1 cellular context compared by ENCODE assay signal in the genomic region with DNA sequence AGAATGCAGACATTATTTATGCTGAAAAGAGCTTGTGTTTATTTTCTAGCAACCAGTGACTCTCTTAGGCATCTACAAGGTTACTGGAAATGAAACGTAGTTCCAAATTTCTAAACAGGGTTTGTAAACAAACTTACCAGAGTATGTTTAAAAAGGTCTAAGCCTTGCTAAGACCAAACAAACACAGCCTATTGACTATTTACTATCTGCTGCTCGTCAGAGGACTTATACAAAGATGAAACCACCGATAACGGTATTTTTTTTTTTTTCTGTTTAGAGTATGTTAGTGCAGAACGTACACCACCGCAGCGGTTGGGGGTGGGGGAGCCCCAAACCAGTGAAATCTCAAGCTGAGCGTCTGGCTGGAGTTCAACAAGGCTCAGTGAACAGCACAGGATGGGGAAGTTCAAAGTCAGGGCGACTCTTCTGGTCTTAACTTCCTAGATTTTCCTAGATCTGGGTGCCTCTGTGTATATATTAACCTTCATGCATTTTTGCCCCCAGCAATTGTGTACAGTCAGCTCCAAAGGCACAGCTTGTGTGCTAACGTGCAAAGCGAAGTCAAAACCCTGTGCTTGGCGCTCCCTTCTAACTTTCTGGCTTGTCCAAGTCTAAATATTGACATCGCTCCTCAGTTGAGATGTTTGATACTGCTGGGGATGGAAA.
TF ChIP-seq lines count a peak whose summit lies in the region.

No MANE protein-coding gene starts in this region.

TF ChIP-seq in K562, 482 proteins besides CTCF, POLR2A, EP300 and RAD21 (continued from another document):
- TF ChIP-seq KLF16 (IDR thresholded peaks at IDR 0.05) (no peak), ZSCAN32 (CRISPR knock-in tag; IDR thresholded peaks at IDR 0.05) (no peak), RBFOX2 (IDR thresholded peaks at IDR 0.05; ENCODE audit: low read depth, low read length) (no peak), SIN3A (IDR thresholded peaks at IDR 0.05; ENCODE audit: borderline replicate concordance in 2 of 2, control insufficient read depth in 1 of 2, low read depth in 2 of 2, low read length in 2 of 2) (no peak), HDAC1 (IDR thresholded peaks at IDR 0.05) (peak in 1 of 2 experiments; percentile 32; a peak in 1 of 4 replicates), EWSR1 (IDR thresholded peaks at IDR 0.05; ENCODE audit: borderline replicate concordance, low read depth, partially characterized antibody) (no peak), POLR2H (tag; IDR thresholded peaks at IDR 0.05; ENCODE audit: low read depth) (no peak), GATA2 (CRISPR knock-in tag; IDR thresholded peaks at IDR 0.05) (no peak), CBX2 (IDR thresholded peaks at IDR 0.05; ENCODE audit: insufficient read depth, low read length, poor library complexity, severe bottlenecking) (no peak), ZNF75A (CRISPR knock-in tag; IDR thresholded peaks at IDR 0.05) (no peak), KAT8 (IDR thresholded peaks at IDR 0.05; ENCODE audit: low read depth) (no peak), ZNF699 (CRISPR knock-in tag; IDR thresholded peaks at IDR 0.05; ENCODE audit: insufficient replicate concordance) (no peak), CHCHD3 (CRISPR knock-in tag; IDR thresholded peaks at IDR 0.05) (no peak), HMGN3 (IDR thresholded peaks at IDR 0.05; ENCODE audit: borderline replicate concordance, extremely low read depth, insufficient read length, low read depth, low read length) (no peak), ZNF124 (CRISPR knock-in tag; IDR thresholded peaks at IDR 0.05) (no peak), OTX1 (CRISPR knock-in tag; IDR thresholded peaks at IDR 0.05) (no peak), POLR3G (IDR thresholded peaks at IDR 0.05; ENCODE audit: extremely low read depth, insufficient read length, insufficient replicate concordance) (no peak), SAFB (IDR thresholded peaks at IDR 0.05; ENCODE audit: borderline replicate concordance, low read depth, low read length) (no peak)
- TF ChIP-seq, protein P1, sequence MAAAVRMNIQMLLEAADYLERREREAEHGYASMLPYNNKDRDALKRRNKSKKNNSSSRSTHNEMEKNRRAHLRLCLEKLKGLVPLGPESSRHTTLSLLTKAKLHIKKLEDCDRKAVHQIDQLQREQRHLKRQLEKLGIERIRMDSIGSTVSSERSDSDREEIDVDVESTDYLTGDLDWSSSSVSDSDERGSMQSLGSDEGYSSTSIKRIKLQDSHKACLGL (CRISPR knock-in tag; IDR thresholded peaks at IDR 0.05; ENCODE audit: borderline replicate concordance, poor library complexity, severe bottlenecking) = no peak
- TF ChIP-seq, protein P2, sequence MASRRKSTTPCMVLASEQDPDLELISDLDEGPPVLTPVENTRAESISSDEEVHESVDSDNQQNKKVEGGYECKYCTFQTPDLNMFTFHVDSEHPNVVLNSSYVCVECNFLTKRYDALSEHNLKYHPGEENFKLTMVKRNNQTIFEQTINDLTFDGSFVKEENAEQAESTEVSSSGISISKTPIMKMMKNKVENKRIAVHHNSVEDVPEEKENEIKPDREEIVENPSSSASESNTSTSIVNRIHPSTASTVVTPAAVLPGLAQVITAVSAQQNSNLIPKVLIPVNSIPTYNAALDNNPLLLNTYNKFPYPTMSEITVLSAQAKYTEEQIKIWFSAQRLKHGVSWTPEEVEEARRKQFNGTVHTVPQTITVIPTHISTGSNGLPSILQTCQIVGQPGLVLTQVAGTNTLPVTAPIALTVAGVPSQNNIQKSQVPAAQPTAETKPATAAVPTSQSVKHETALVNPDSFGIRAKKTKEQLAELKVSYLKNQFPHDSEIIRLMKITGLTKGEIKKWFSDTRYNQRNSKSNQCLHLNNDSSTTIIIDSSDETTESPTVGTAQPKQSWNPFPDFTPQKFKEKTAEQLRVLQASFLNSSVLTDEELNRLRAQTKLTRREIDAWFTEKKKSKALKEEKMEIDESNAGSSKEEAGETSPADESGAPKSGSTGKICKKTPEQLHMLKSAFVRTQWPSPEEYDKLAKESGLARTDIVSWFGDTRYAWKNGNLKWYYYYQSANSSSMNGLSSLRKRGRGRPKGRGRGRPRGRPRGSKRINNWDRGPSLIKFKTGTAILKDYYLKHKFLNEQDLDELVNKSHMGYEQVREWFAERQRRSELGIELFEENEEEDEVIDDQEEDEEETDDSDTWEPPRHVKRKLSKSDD (conservative IDR thresholded peaks at IDR 0.05; ENCODE audit: low read length) = 0 out of 2 replicates have a peak, but pooled peaks have one; percentile 45
- TF ChIP-seq, protein P3, sequence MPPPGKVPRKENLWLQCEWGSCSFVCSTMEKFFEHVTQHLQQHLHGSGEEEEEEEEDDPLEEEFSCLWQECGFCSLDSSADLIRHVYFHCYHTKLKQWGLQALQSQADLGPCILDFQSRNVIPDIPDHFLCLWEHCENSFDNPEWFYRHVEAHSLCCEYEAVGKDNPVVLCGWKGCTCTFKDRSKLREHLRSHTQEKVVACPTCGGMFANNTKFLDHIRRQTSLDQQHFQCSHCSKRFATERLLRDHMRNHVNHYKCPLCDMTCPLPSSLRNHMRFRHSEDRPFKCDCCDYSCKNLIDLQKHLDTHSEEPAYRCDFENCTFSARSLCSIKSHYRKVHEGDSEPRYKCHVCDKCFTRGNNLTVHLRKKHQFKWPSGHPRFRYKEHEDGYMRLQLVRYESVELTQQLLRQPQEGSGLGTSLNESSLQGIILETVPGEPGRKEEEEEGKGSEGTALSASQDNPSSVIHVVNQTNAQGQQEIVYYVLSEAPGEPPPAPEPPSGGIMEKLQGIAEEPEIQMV (tag; conservative IDR thresholded peaks at IDR 0.05; ENCODE audit: low read depth) = no peak
- TF ChIP-seq, protein P4, sequence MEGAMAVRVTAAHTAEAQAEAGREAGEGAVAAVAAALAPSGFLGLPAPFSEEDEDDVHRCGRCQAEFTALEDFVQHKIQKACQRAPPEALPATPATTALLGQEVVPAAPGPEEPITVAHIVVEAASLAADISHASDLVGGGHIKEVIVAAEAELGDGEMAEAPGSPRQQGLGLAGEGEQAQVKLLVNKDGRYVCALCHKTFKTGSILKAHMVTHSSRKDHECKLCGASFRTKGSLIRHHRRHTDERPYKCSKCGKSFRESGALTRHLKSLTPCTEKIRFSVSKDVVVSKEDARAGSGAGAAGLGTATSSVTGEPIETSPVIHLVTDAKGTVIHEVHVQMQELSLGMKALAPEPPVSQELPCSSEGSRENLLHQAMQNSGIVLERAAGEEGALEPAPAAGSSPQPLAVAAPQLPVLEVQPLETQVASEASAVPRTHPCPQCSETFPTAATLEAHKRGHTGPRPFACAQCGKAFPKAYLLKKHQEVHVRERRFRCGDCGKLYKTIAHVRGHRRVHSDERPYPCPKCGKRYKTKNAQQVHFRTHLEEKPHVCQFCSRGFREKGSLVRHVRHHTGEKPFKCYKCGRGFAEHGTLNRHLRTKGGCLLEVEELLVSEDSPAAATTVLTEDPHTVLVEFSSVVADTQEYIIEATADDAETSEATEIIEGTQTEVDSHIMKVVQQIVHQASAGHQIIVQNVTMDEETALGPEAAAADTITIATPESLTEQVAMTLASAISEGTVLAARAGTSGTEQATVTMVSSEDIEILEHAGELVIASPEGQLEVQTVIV (CRISPR knock-in tag; IDR thresholded peaks at IDR 0.05; ENCODE audit: borderline replicate concordance) = no peak
- TF ChIP-seq, protein P5, sequence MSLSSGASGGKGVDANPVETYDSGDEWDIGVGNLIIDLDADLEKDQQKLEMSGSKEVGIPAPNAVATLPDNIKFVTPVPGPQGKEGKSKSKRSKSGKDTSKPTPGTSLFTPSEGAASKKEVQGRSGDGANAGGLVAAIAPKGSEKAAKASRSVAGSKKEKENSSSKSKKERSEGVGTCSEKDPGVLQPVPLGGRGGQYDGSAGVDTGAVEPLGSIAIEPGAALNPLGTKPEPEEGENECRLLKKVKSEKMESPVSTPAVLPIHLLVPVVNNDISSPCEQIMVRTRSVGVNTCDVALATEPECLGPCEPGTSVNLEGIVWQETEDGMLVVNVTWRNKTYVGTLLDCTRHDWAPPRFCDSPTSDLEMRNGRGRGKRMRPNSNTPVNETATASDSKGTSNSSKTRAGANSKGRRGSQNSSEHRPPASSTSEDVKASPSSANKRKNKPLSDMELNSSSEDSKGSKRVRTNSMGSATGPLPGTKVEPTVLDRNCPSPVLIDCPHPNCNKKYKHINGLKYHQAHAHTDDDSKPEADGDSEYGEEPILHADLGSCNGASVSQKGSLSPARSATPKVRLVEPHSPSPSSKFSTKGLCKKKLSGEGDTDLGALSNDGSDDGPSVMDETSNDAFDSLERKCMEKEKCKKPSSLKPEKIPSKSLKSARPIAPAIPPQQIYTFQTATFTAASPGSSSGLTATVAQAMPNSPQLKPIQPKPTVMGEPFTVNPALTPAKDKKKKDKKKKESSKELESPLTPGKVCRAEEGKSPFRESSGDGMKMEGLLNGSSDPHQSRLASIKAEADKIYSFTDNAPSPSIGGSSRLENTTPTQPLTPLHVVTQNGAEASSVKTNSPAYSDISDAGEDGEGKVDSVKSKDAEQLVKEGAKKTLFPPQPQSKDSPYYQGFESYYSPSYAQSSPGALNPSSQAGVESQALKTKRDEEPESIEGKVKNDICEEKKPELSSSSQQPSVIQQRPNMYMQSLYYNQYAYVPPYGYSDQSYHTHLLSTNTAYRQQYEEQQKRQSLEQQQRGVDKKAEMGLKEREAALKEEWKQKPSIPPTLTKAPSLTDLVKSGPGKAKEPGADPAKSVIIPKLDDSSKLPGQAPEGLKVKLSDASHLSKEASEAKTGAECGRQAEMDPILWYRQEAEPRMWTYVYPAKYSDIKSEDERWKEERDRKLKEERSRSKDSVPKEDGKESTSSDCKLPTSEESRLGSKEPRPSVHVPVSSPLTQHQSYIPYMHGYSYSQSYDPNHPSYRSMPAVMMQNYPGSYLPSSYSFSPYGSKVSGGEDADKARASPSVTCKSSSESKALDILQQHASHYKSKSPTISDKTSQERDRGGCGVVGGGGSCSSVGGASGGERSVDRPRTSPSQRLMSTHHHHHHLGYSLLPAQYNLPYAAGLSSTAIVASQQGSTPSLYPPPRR (CRISPR knock-in tag; IDR thresholded peaks at IDR 0.05; ENCODE audit: borderline replicate concordance) = no peak
- TF ChIP-seq, protein P6, sequence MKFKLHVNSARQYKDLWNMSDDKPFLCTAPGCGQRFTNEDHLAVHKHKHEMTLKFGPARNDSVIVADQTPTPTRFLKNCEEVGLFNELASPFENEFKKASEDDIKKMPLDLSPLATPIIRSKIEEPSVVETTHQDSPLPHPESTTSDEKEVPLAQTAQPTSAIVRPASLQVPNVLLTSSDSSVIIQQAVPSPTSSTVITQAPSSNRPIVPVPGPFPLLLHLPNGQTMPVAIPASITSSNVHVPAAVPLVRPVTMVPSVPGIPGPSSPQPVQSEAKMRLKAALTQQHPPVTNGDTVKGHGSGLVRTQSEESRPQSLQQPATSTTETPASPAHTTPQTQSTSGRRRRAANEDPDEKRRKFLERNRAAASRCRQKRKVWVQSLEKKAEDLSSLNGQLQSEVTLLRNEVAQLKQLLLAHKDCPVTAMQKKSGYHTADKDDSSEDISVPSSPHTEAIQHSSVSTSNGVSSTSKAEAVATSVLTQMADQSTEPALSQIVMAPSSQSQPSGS (CRISPR knock-in tag; IDR thresholded peaks at IDR 0.05) = no peak
- TF ChIP-seq, protein P7, sequence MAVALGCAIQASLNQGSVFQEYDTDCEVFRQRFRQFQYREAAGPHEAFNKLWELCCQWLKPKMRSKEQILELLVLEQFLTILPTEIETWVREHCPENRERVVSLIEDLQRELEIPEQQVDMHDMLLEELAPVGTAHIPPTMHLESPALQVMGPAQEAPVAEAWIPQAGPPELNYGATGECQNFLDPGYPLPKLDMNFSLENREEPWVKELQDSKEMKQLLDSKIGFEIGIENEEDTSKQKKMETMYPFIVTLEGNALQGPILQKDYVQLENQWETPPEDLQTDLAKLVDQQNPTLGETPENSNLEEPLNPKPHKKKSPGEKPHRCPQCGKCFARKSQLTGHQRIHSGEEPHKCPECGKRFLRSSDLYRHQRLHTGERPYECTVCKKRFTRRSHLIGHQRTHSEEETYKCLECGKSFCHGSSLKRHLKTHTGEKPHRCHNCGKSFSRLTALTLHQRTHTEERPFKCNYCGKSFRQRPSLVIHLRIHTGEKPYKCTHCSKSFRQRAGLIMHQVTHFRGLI (CRISPR knock-in tag; IDR thresholded peaks at IDR 0.05) = no peak
- TF ChIP-seq, protein P8, sequence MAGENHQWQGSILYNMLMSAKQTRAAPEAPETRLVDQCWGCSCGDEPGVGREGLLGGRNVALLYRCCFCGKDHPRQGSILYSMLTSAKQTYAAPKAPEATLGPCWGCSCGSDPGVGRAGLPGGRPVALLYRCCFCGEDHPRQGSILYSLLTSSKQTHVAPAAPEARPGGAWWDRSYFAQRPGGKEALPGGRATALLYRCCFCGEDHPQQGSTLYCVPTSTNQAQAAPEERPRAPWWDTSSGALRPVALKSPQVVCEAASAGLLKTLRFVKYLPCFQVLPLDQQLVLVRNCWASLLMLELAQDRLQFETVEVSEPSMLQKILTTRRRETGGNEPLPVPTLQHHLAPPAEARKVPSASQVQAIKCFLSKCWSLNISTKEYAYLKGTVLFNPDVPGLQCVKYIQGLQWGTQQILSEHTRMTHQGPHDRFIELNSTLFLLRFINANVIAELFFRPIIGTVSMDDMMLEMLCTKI (IDR thresholded peaks at IDR 0.05; ENCODE audit: partially characterized antibody) = no peak
- TF ChIP-seq, protein P9, sequence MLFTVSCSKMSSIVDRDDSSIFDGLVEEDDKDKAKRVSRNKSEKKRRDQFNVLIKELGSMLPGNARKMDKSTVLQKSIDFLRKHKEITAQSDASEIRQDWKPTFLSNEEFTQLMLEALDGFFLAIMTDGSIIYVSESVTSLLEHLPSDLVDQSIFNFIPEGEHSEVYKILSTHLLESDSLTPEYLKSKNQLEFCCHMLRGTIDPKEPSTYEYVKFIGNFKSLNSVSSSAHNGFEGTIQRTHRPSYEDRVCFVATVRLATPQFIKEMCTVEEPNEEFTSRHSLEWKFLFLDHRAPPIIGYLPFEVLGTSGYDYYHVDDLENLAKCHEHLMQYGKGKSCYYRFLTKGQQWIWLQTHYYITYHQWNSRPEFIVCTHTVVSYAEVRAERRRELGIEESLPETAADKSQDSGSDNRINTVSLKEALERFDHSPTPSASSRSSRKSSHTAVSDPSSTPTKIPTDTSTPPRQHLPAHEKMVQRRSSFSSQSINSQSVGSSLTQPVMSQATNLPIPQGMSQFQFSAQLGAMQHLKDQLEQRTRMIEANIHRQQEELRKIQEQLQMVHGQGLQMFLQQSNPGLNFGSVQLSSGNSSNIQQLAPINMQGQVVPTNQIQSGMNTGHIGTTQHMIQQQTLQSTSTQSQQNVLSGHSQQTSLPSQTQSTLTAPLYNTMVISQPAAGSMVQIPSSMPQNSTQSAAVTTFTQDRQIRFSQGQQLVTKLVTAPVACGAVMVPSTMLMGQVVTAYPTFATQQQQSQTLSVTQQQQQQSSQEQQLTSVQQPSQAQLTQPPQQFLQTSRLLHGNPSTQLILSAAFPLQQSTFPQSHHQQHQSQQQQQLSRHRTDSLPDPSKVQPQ (CRISPR knock-in tag; IDR thresholded peaks at IDR 0.05; ENCODE audit: borderline replicate concordance) = no peak
